Comparison of ENCODE assay signal across 34 cellular contexts in the genomic region with DNA sequence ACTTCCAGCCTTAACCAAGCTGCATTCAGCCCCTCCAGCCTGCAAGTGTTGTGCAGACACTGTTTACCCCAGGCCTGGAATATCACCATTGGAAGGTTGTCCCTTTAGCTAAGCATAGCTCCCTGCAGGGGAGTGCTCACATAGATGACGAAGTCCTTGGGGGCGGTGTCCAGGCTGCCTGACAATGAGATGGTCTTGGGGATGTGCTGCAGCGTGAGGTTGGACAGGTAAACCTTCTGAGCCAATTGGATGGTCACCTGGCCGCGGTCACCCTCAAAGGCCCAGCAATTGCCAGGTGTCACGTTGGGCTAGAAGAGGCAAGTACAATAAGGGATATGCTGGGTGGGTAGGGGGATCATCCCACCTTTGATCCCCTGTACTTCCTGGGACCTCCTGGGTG. TPM values are rescaled to one million over a fixed set of nuclear protein-coding genes. Genes with fewer than 3 reads are reported as not detected.
"Had no signal": no experiment of that assay in that cellular context is flagged by ENCODE, and none has a peak within 500 bp of the region (broad histone marks: within the 10 kb centered on the region; RNA-seq: fewer than 3 reads in every experiment).

No MANE protein-coding gene starts in this region.

- H3K9me3 ChIP-seq: ascending aorta had no signal

- H3K4me1 Mint-ChIP-seq: activated CD4-positive, alpha-beta memory T cell treated with anti-CD3 and anti-CD28 coated beads, Interleukin-2, amount 10 ng/mL, durations not matched to agents 7 days and 5 days; activated CD8-positive, alpha-beta memory T cell treated with anti-CD3 and anti-CD28 coated beads, Interleukin-2, amount 10 ng/mL, durations not matched to agents 7 days and 5 days; activated naive CD8-positive, alpha-beta T cell treated with anti-CD3 and anti-CD28 coated beads, Interleukin-2, amount 10 ng/mL, durations not matched to agents 7 days and 5 days had no signal

- H3K4me3 ChIP-seq: ascending aorta had no signal

- H3K4me1 ChIP-seq: ascending aorta had no signal

- H3K9me3 Mint-ChIP-seq: activated CD4-positive, alpha-beta memory T cell treated with anti-CD3 and anti-CD28 coated beads, Interleukin-2, amount 10 ng/mL, durations not matched to agents 7 days and 5 days; activated naive CD4-positive, alpha-beta T cell treated with anti-CD3 and anti-CD28 coated beads, Interleukin-2, amount 50 U/mL, for 24 hours; activated naive CD8-positive, alpha-beta T cell treated with anti-CD3 and anti-CD28 coated beads, Interleukin-2, amount 10 ng/mL, durations not matched to agents 7 days and 5 days had no signal

- H3K27me3 ChIP-seq: ascending aorta had no signal

- H3K4me3 Mint-ChIP-seq: activated CD4-positive, alpha-beta memory T cell treated with anti-CD3 and anti-CD28 coated beads, Interleukin-2, amount 10 ng/mL, durations not matched to agents 7 days and 5 days; activated CD8-positive, alpha-beta memory T cell treated with anti-CD3 and anti-CD28 coated beads, Interleukin-2, amount 10 ng/mL, durations not matched to agents 7 days and 5 days; activated naive CD4-positive, alpha-beta T cell treated with anti-CD3 and anti-CD28 coated beads, Interleukin-2, amount 50 U/mL, for 24 hours; activated naive CD8-positive, alpha-beta T cell treated with anti-CD3 and anti-CD28 coated beads, Interleukin-2, amount 10 ng/mL, durations not matched to agents 7 days and 5 days had no signal

- H3K4me2 ChIP-seq: KMS-11 had no signal

- H3K27ac Mint-ChIP-seq: activated CD4-positive, alpha-beta memory T cell treated with anti-CD3 and anti-CD28 coated beads, Interleukin-2, amount 10 ng/mL, durations not matched to agents 7 days and 5 days; activated CD8-positive, alpha-beta memory T cell treated with anti-CD3 and anti-CD28 coated beads, Interleukin-2, amount 10 ng/mL, durations not matched to agents 7 days and 5 days; activated naive CD4-positive, alpha-beta T cell treated with anti-CD3 and anti-CD28 coated beads, Interleukin-2, amount 50 U/mL, for 24 hours; activated naive CD8-positive, alpha-beta T cell treated with anti-CD3 and anti-CD28 coated beads, Interleukin-2, amount 10 ng/mL, durations not matched to agents 7 days and 5 days had no signal

- H3K36me3 Mint-ChIP-seq: activated CD8-positive, alpha-beta memory T cell treated with anti-CD3 and anti-CD28 coated beads, Interleukin-2, amount 10 ng/mL, durations not matched to agents 7 days and 5 days; activated naive CD4-positive, alpha-beta T cell treated with anti-CD3 and anti-CD28 coated beads, Interleukin-2, amount 50 U/mL, for 24 hours; activated naive CD8-positive, alpha-beta T cell treated with anti-CD3 and anti-CD28 coated beads, Interleukin-2, amount 10 ng/mL, durations not matched to agents 7 days and 5 days had no signal

- H3K27me3 Mint-ChIP-seq: activated CD4-positive, alpha-beta memory T cell treated with anti-CD3 and anti-CD28 coated beads, Interleukin-2, amount 10 ng/mL, durations not matched to agents 7 days and 5 days; activated CD8-positive, alpha-beta memory T cell treated with anti-CD3 and anti-CD28 coated beads, Interleukin-2, amount 10 ng/mL, durations not matched to agents 7 days and 5 days; activated naive CD4-positive, alpha-beta T cell treated with anti-CD3 and anti-CD28 coated beads, Interleukin-2, amount 50 U/mL, for 24 hours; activated naive CD8-positive, alpha-beta T cell treated with anti-CD3 and anti-CD28 coated beads, Interleukin-2, amount 10 ng/mL, durations not matched to agents 7 days and 5 days had no signal

- DNase-seq: activated CD4-positive, alpha-beta memory T cell treated with anti-CD3 and anti-CD28 coated beads, Interleukin-2, amount 10 ng/mL, durations not matched to agents 7 days and 5 days; activated CD4-positive, alpha-beta T cell treated with anti-CD3 and anti-CD28 coated beads for 1 hour; activated CD4-positive, alpha-beta T cell treated with anti-CD3 and anti-CD28 coated beads for 48 hours; activated CD4-positive, CD25-positive, alpha-beta regulatory T cell; activated CD8-positive, alpha-beta memory T cell treated with anti-CD3 and anti-CD28 coated beads for 24 hours; activated CD8-positive, alpha-beta memory T cell treated with anti-CD3 and anti-CD28 coated beads, Interleukin-2, amount 10 ng/mL, durations not matched to agents 7 days and 5 days; activated CD8-positive, alpha-beta memory T cell treated with anti-CD3 and anti-CD28 coated beads, Interleukin-2, amount 50 U/mL, for 48 hours; activated gamma-delta T cell; activated naive CD4-positive, alpha-beta T cell treated with Interleukin-2 at 50 U/mL for 16 hours; activated naive CD8-positive, alpha-beta T cell treated with anti-CD3 and anti-CD28 coated beads, Interleukin-2, amount 10 ng/mL, durations not matched to agents 7 days and 5 days; activated T-cell treated with anti-CD3 and anti-CD28 coated beads, Interleukin-2, amount 50 U/mL, for 48 hours; MM.1S; MV-4-11; NCI-H1092; NCI-H1436 treated with DMSO at 0.1 percent for 48 hours; NCI-H1694 treated with DMSO at 0.1 percent for 48 hours; NCI-H2029; NCI-H345; NCI-H524 treated with DMSO at 0.1 percent for 48 hours; SIG-M5; T-helper 1 cell; T-helper 2 cell; T-helper 9 cell had no signal

- H3K27ac ChIP-seq: ascending aorta, KMS-11, VCaP had no signal

- H3K9ac ChIP-seq: KMS-11 had no signal

- H3K36me3 ChIP-seq: ascending aorta had no signal

- ATAC-seq: activated CD8-positive, alpha-beta memory T cell treated with anti-CD3 and anti-CD28 coated beads, Interleukin-2, amount 10 ng/mL, durations not matched to agents 7 days and 5 days; Panc1; SK-N-SH treated with all-trans-retinoic acid at 6 μM for 48 hours had no signal

RNA-seq across cellular contexts. Expression of a gene that starts 18.6 kb away (rescaled TPM):
- total RNA-seq: activated CD4-positive, alpha-beta memory T cell treated with anti-CD3 and anti-CD28 coated beads, Interleukin-2, amount 10 ng/mL, durations not matched to agents 7 days and 5 days; activated CD8-positive, alpha-beta memory T cell treated with anti-CD3 and anti-CD28 coated beads, Interleukin-2, amount 10 ng/mL, durations not matched to agents 7 days and 5 days; activated naive CD8-positive, alpha-beta T cell treated with anti-CD3 and anti-CD28 coated beads, Interleukin-2, amount 10 ng/mL, durations not matched to agents 7 days and 5 days; ascending aorta; LHCN-M2; NCI-H460; RPMI7951; SK-MEL-5 had no signal
- polyA plus RNA-seq: adipose tissue had no signal

RNA-seq across cellular contexts. Expression of a gene that starts 21.9 kb away (rescaled TPM):
- total RNA-seq: activated CD4-positive, alpha-beta memory T cell treated with anti-CD3 and anti-CD28 coated beads, Interleukin-2, amount 10 ng/mL, durations not matched to agents 7 days and 5 days; activated CD8-positive, alpha-beta memory T cell treated with anti-CD3 and anti-CD28 coated beads, Interleukin-2, amount 10 ng/mL, durations not matched to agents 7 days and 5 days; activated naive CD8-positive, alpha-beta T cell treated with anti-CD3 and anti-CD28 coated beads, Interleukin-2, amount 10 ng/mL, durations not matched to agents 7 days and 5 days; ascending aorta; LHCN-M2; NCI-H460; RPMI7951; SK-MEL-5 had no signal
- polyA plus RNA-seq: adipose tissue had no signal

RNA-seq across cellular contexts. Expression of a gene that starts 45.9 kb away (rescaled TPM):
- total RNA-seq: activated CD4-positive, alpha-beta memory T cell treated with anti-CD3 and anti-CD28 coated beads, Interleukin-2, amount 10 ng/mL, durations not matched to agents 7 days and 5 days; activated CD8-positive, alpha-beta memory T cell treated with anti-CD3 and anti-CD28 coated beads, Interleukin-2, amount 10 ng/mL, durations not matched to agents 7 days and 5 days; activated naive CD8-positive, alpha-beta T cell treated with anti-CD3 and anti-CD28 coated beads, Interleukin-2, amount 10 ng/mL, durations not matched to agents 7 days and 5 days; ascending aorta; LHCN-M2; NCI-H460; RPMI7951; SK-MEL-5 had no signal
- polyA plus RNA-seq: adipose tissue had no signal
